ENCODE assay signal across 22 cellular contexts in the genomic region with DNA sequence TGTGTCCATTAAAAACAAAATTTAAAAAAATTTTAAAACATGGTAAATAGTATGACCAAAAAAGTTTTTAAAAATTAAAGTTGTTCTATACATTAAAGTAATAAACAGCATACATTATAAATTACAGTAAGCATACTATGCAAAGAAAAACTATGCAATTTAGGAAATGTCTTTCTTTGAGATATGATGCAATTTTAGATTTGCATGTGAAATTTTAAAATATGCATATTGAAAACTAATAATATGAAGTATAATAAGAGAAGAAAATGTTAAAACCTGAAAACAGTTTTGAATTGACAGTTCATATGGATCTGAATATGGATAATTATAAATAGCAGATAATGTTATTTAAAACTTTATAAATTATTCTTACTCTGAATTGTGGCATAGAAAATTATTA. TPM values are rescaled to one million over a fixed set of nuclear protein-coding genes. Genes with fewer than 3 reads are reported as not detected.
DNase-seq lines count a peak whose midpoint lies in the region; ATAC-seq, FAIRE-seq and TF ChIP-seq lines count a peak whose summit lies in the region.
"Had no signal": no experiment of that assay in that cellular context is flagged by ENCODE, and none has a peak within 500 bp of the region (broad histone marks: within the 10 kb centered on the region; RNA-seq: fewer than 3 reads in every experiment).

No MANE protein-coding gene starts in this region.

- ATAC-seq in HG02798 (IDR thresholded peaks at IDR 0.05; ENCODE audit: poor library complexity, unreplicated experiment), result no peak
- ATAC-seq: A549 had no signal

- POLR2A ChIA-PET in CD8-positive, alpha-beta memory T cell (lab: Charles Lee), result no interaction called here

- DNase-seq in OCI-M1 (lab: John Stamatoyannopoulos, UW) (peak; percentile 19), kidney (no peak), GM12891 (ENCODE audit: insufficient read length, low spot score) (no peak), NOMO-1 treated with DMSO at 0.1 percent for 48 hours (lab: John Stamatoyannopoulos, UW; ENCODE audit: unreplicated experiment) (no peak)
- no peak for DNase-seq in CD8-positive, alpha-beta memory T cell
- DNase-seq: ACHN; AML-193; BE2C; Calu3; CD4-positive, alpha-beta T cell; COR-L47; DMS53; DMS79 treated with DMSO at 0.1 percent for 48 hours; H7; HCEC 1CT had no signal

- H3K4me1 Mint-ChIP-seq in CD8-positive, alpha-beta memory T cell, result peaks cover 27 to 54% (median 52%) of the 10 kb centered on the region in 3 donors
- H3K4me1 Mint-ChIP-seq: CD14-positive monocyte had no signal

- H3K36me3 ChIP-seq in kidney (ENCODE audit: control insufficient read depth in 1 of 2, insufficient read depth in 2 of 2, low read length in 2 of 2), result no peaks in the 10 kb centered on the region
- no peaks in the 10 kb centered on the region for H3K36me3 ChIP-seq in CD8-positive, alpha-beta memory T cell (ENCODE audit: insufficient read depth, low read length)

- TF ChIP-seq POLR2A in GM12891 (IDR thresholded peaks at IDR 0.05; ENCODE audit: low read depth, low read length), result no peak

- no peaks in the 10 kb centered on the region for H3K4me1 ChIP-seq in kidney (ENCODE audit: control insufficient read depth in 1 of 2, insufficient read depth in 1 of 2, low read depth in 1 of 2, low read length in 2 of 2)
- H3K4me1 ChIP-seq in CD8-positive, alpha-beta memory T cell (ENCODE audit: insufficient read depth, low read length), result no peaks in the 10 kb centered on the region
- H3K4me1 ChIP-seq: A549; BE2C; BLaER1 treated with 17β-estradiol and CSF1 and Interleukin-3, amounts not matched to agents 10 nM and 100 nM had no signal

- H3K36me3 Mint-ChIP-seq in CD8-positive, alpha-beta memory T cell, result peaks cover 9 to 13% (median 13%) of the 10 kb centered on the region in 3 donors

- H3K27me3 ChIP-seq in CD8-positive, alpha-beta memory T cell (ENCODE audit: insufficient read depth, low read length, poor library complexity, severe bottlenecking), result no peaks in the 10 kb centered on the region
- H3K27me3 ChIP-seq: BE2C; BLaER1 treated with 17β-estradiol and CSF1 and Interleukin-3, amounts not matched to agents 10 nM and 100 nM had no signal

- H3K9ac ChIP-seq in kidney (ENCODE audit: low read length in 2 of 2), result no peak overlapping the region
- H3K9ac ChIP-seq: BLaER1 treated with 17β-estradiol and CSF1 and Interleukin-3, amounts not matched to agents 10 nM and 100 nM had no signal

- peaks cover 0 to 4% of the 10 kb centered on the region in 2 donors for H3K9me3 ChIP-seq in kidney (ENCODE audit: control insufficient read depth in 1 of 2, low read length in 2 of 2)
- H3K9me3 ChIP-seq in CD8-positive, alpha-beta memory T cell (ENCODE audit: low read length), result no peaks in the 10 kb centered on the region
- H3K9me3 ChIP-seq: A549, BE2C had no signal

- H3K27ac ChIP-seq in kidney (ENCODE audit: low read depth in 2 of 2, low read length in 2 of 2), result no peak overlapping the region
- no peak overlapping the region for H3K27ac ChIP-seq in CD8-positive, alpha-beta memory T cell (ENCODE audit: low read depth, low read length)
- H3K27ac ChIP-seq: 22Rv1; A549; BLaER1 treated with 17β-estradiol and CSF1 and Interleukin-3, amounts not matched to agents 10 nM and 100 nM had no signal

- no peaks in the 10 kb centered on the region for H3K9me3 Mint-ChIP-seq in CD8-positive, alpha-beta memory T cell

- intact Hi-C loops in kidney (cut with DNase I), result no loop called here

- H3K4me3 Mint-ChIP-seq in CD8-positive, alpha-beta memory T cell, result no peak overlapping the region
- H3K4me3 Mint-ChIP-seq: CD14-positive monocyte; CD4-positive, alpha-beta T cell had no signal

- H3K4me3 ChIP-seq in kidney (ENCODE audit: low read length in 2 of 2), result no peak overlapping the region
- H3K4me3 ChIP-seq in CD8-positive, alpha-beta memory T cell (ENCODE audit: low read length), result no peak overlapping the region
- H3K4me3 ChIP-seq: A549; BLaER1 treated with 17β-estradiol and CSF1 and Interleukin-3, amounts not matched to agents 10 nM and 100 nM had no signal

- H3K27ac Mint-ChIP-seq in CD8-positive, alpha-beta memory T cell, result no peak overlapping the region
- H3K27ac Mint-ChIP-seq: CD4-positive, alpha-beta T cell had no signal

- TF ChIP-seq CTCF in kidney (IDR thresholded peaks at IDR 0.05; ENCODE audit: borderline replicate concordance, extremely low read depth, insufficient read depth), result no peak

- CTCF ChIA-PET in CD8-positive, alpha-beta memory T cell (lab: Charles Lee), result no interaction called here

- peak; percentile 77 for FAIRE-seq in A204.1 (lab: Jason Lieb, UNC)
- FAIRE-seq in endometrium (lab: Jason Lieb, UNC), result peak; percentile 70
- FAIRE-seq in kidney (lab: Jason Lieb, UNC), result peak; percentile 58
- no peak for FAIRE-seq in GM12891 (lab: Jason Lieb, UNC)
- FAIRE-seq: A549 had no signal

- no peaks in the 10 kb centered on the region for H3K27me3 Mint-ChIP-seq in CD8-positive, alpha-beta memory T cell
- H3K27me3 Mint-ChIP-seq: CD4-positive, alpha-beta T cell had no signal

TF ChIP-seq in GM12891, 5 proteins besides CTCF, POLR2A, EP300 and RAD21:
- TF ChIP-seq POLR2AphosphoS5 (IDR thresholded peaks at IDR 0.05; ENCODE audit: low read depth, low read length) (no peak), POU2F2 (IDR thresholded peaks at IDR 0.05; ENCODE audit: low read depth, low read length) (no peak), SPI1 (IDR thresholded peaks at IDR 0.05; ENCODE audit: low read depth, low read length) (no peak), TAF1 (IDR thresholded peaks at IDR 0.05; ENCODE audit: low read depth, low read length) (no peak), PAX5 (IDR thresholded peaks at IDR 0.05; ENCODE audit: insufficient read depth, low read length, severe bottlenecking) (no peak)

RNA-seq across cellular contexts. Expression of a gene that starts 43.1 kb away (rescaled TPM):
- 31.7 TPM for total RNA-seq in kidney
- polyA plus RNA-seq in kidney (ENCODE audit: insufficient read depth, low read depth, low replicate concordance), result 7.7 TPM
- 23.4 TPM for polyA plus RNA-seq in GM12891 (2012; ENCODE audit: low read depth, missing spikeins)
- 10 to 100 TPM; 64.0 to 65.1 TPM for total RNA-seq in CD8-positive, alpha-beta memory T cell
- polyA plus RNA-seq in CD8-positive, alpha-beta memory T cell, result 26.8 TPM
